9 cellular contexts compared by ENCODE assay signal in the genomic region with DNA sequence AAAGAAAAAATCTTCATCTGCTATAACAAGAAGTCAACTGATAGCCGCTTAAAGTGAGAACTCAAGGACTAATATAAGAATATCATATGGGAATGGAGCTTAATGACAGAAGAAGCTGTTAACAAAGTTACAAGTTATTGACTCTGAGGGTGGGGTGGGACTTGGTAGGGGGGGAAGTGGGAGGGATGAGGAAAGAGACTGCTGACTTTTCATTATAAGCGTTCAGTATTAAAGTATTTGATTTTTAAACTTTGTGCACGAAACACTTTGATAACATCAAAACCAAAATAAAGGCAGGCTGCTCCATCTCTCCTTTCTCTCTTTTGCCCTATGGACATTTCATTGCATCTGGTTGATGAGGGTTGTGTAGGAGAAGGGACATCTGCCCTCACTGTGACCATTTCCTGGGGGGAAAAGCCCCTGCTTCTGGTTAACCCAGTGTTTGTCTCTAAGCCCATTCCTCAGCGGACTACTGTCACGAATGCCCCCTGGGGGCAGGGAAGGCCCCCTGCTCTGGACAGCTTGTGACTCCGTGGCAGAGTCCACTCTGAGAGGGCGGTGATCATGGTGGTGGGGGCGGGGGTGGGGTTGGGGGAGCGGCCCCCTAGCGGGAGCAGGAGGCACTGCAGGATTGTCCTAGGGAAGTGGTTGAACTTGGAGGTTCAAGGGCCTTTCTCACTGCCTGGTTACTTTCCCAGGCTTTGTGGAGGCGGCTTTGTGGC. TPM values are rescaled to one million over a fixed set of nuclear protein-coding genes. Genes with fewer than 3 reads are reported as not detected.
DNase-seq lines count a peak whose midpoint lies in the region; ATAC-seq and TF ChIP-seq lines count a peak whose summit lies in the region.
"Had no signal": no experiment of that assay in that cellular context is flagged by ENCODE, and none has a peak within 500 bp of the region (broad histone marks: within the 10 kb centered on the region; RNA-seq: fewer than 3 reads in every experiment).

No MANE protein-coding gene starts in this region.

- H3K4me3 ChIP-seq in Jurkat, Clone E6-1 (ENCODE audit: low read length): no peak overlapping the region
- H3K4me3 ChIP-seq in spleen: no peak overlapping the region

- no peak overlapping the region for H3K27ac ChIP-seq in spleen

- H3K4me3 Mint-ChIP-seq in endothelial cell (ENCODE audit: unreplicated experiment): no peak overlapping the region

- no peaks in the 10 kb centered on the region for H3K36me3 Mint-ChIP-seq in endothelial cell (ENCODE audit: low read depth, unreplicated experiment)

- ATAC-seq in left colon (no peak), HG02973 (IDR thresholded peaks at IDR 0.05; ENCODE audit: unreplicated experiment) (no peak)

- H3K27me3 Mint-ChIP-seq in endothelial cell (ENCODE audit: unreplicated experiment): peaks cover 3% of the 10 kb centered on the region

- no peaks in the 10 kb centered on the region for H3K4me1 ChIP-seq in spleen

- no peak for TF ChIP-seq POLR2A in spleen (IDR thresholded peaks at IDR 0.05)

- H3K27ac Mint-ChIP-seq in endothelial cell (ENCODE audit: unreplicated experiment): no peak overlapping the region

- intact Hi-C loops in spleen (cut with DNase I; ENCODE audit: low total_unique reads) (no loop called here), left colon (cut with DNase I, micrococcal nuclease) (no loop called here)

- no peaks in the 10 kb centered on the region for H3K9me3 ChIP-seq in spleen

- peaks cover 47% of the 10 kb centered on the region for H3K4me1 Mint-ChIP-seq in endothelial cell (ENCODE audit: unreplicated experiment)

- peaks cover 0 to 3% (median 0%) of the 10 kb centered on the region in 7 donors for H3K27me3 ChIP-seq in spleen (replicated peaks in 1 of 7)

- DNase-seq in activated T-cell treated with anti-CD3 and anti-CD28 coated beads for 48 hours (ENCODE audit: low read depth) (peak; percentile 12), activated T-cell treated with anti-CD3 and anti-CD28 coated beads for 4 hours (no peak), endothelial cell (ENCODE audit: low spot score) (no peak), spleen (no peak), left colon (no peak), DMS153 (lab: John Stamatoyannopoulos, UW) (no peak)
- peak; percentile 18 for DNase-seq in Jurkat, Clone E6-1 (ENCODE audit: low read depth, low spot score)

- 48 to 54% (median 48%) methylated on average over 10 to 11 of the region's 11 CpGs for WGBS in spleen, 5 donors

- TF ChIP-seq CTCF in endothelial cell (IDR thresholded peaks at IDR 0.05; ENCODE audit: unreplicated experiment): peak; percentile 92
- peak in 7 of 11 experiments; percentile 15 to 67 (median 60) for TF ChIP-seq CTCF in spleen (IDR thresholded peaks at IDR 0.05 in 8 of 11, conservative IDR thresholded peaks at IDR 0.05 in 3 of 11)

- no peaks in the 10 kb centered on the region for H3K36me3 ChIP-seq in spleen

- H3K9me3 Mint-ChIP-seq in endothelial cell (ENCODE audit: unreplicated experiment): no peaks in the 10 kb centered on the region

RNA-seq across cellular contexts. Expression of a gene that starts 17.4 kb away (rescaled TPM):
- polyA plus RNA-seq in Jurkat, Clone E6-1 (2012; ENCODE audit: insufficient read depth, insufficient read length): not detected
- not detected for total RNA-seq in endothelial cell (ENCODE audit: unreplicated experiment)
- under 1 TPM in 1 of 7 donors, not detected in 6; 0.20 TPM for total RNA-seq in spleen
- under 1 TPM in 1 of 3 donors, not detected in 2; 0.16 TPM for polyA plus RNA-seq in spleen
- total RNA-seq in left colon: not detected
- total RNA-seq: renal cortical epithelial cell had no signal

RNA-seq across cellular contexts. Expression of a gene that starts 38.0 kb away (rescaled TPM):
- polyA plus RNA-seq in Jurkat, Clone E6-1 (2012; ENCODE audit: insufficient read depth, insufficient read length): not detected
- total RNA-seq in endothelial cell (ENCODE audit: unreplicated experiment): not detected
- total RNA-seq in spleen: 1 to 10 TPM in 1 of 7 donors, under 1 TPM in 2, not detected in 4; 0.85 to 1.3 (median 0.97) TPM
- under 1 TPM in 2 of 3 donors, not detected in 1; 0.19 to 0.32 TPM for polyA plus RNA-seq in spleen
- total RNA-seq in left colon: 1 to 10 TPM in 1 of 2 donors, under 1 TPM in 1; 0.89 to 2.0 TPM
- total RNA-seq: renal cortical epithelial cell had no signal

RNA-seq across cellular contexts. Expression of a gene that starts 48.3 kb away (rescaled TPM):
- polyA plus RNA-seq in Jurkat, Clone E6-1 (2012; ENCODE audit: insufficient read depth, insufficient read length): 44.9 TPM
- 27.5 TPM for total RNA-seq in endothelial cell (ENCODE audit: unreplicated experiment)
- total RNA-seq in spleen: 10 to 100 TPM; 20.0 to 25.9 (median 23.9) TPM
- 10 to 100 TPM; 17.4 to 27.0 (median 22.3) TPM for polyA plus RNA-seq in spleen
- 10 to 100 TPM; 22.6 to 30.4 TPM for total RNA-seq in left colon

Comparison
In these comparisons a context has a peak if more than half of its experiments do, and no peak if none do; other contexts are left out.
1. DNase-seq: peak in activated T-cell treated with anti-CD3 and anti-CD28 coated beads for 48 hours (single experiment) and Jurkat, Clone E6-1 (single experiment); none in activated T-cell treated with anti-CD3 and anti-CD28 coated beads for 4 hours (single experiment), endothelial cell (single experiment), spleen (single experiment), left colon (0 of 2) and DMS153 (single experiment).